ENCODE assay signal across 11 cellular contexts in genomic region chr5:141657937-141658545, GRCh38. TPM values are rescaled to one million over a fixed set of nuclear protein-coding genes. Genes with fewer than 3 reads are reported as not detected.
DNase-seq lines count a peak whose midpoint lies in the region; TF ChIP-seq lines count a peak whose summit lies in the region.
"Had no signal": no experiment of that assay in that cellular context is flagged by ENCODE, and none has a peak within 500 bp of the region (broad histone marks: within the 10 kb centered on the region; RNA-seq: fewer than 3 reads in every experiment).

No MANE protein-coding gene starts in this region.

- no peaks in the 10 kb centered on the region for H3K36me3 ChIP-seq in MM.1S (replicated peaks; ENCODE audit: insufficient read depth, low read length)
- peaks cover 0 to 8% (median 2%) of the 10 kb centered on the region in 4 donors for H3K36me3 ChIP-seq in sigmoid colon
- H3K36me3 ChIP-seq: thyroid gland had no signal

- no peak for TF ChIP-seq POLR2A in sigmoid colon (IDR thresholded peaks at IDR 0.05)

- H3K27ac ChIP-seq in MM.1S (ENCODE audit: low read length): no peak overlapping the region
- no peak overlapping the region for H3K27ac ChIP-seq in sigmoid colon
- H3K27ac ChIP-seq: thyroid gland had no signal

- H3K4me3 ChIP-seq in foreskin fibroblast (ENCODE audit: low read depth in 1 of 2, low read length in 2 of 2) (no peak overlapping the region), MM.1S (ENCODE audit: low read length) (no peak overlapping the region), sigmoid colon (no peak overlapping the region)
- H3K4me3 ChIP-seq: thyroid gland had no signal

- no peak overlapping the region for H3K4me2 ChIP-seq in MM.1S (ENCODE audit: low read depth, low read length)

- intact Hi-C loops in sigmoid colon (cut with DNase I): no loop called here

- no peaks in the 10 kb centered on the region for H3K4me1 ChIP-seq in MM.1S (ENCODE audit: low read length)
- H3K4me1 ChIP-seq in sigmoid colon: no peaks in the 10 kb centered on the region
- H3K4me1 ChIP-seq: thyroid gland had no signal

- no peaks in the 10 kb centered on the region for H3K9me3 ChIP-seq in MM.1S (replicated peaks; ENCODE audit: insufficient read depth, low read length)
- H3K9me3 ChIP-seq in sigmoid colon: no peaks in the 10 kb centered on the region
- H3K9me3 ChIP-seq: thyroid gland had no signal

- H2AFZ ChIP-seq in MM.1S (ENCODE audit: low read length): no peak overlapping the region

- H3F3A ChIP-seq in MM.1S (ENCODE audit: insufficient read depth, low read length): no peaks in the 10 kb centered on the region

- no peaks in the 10 kb centered on the region for H3K9me2 ChIP-seq in MM.1S (replicated peaks; ENCODE audit: insufficient read depth, low read length)

- TF ChIP-seq EP300 in sigmoid colon (IDR thresholded peaks at IDR 0.05): no peak

- peak; percentile 93 for DNase-seq in EH (ENCODE audit: low read depth)
- DNase-seq in H4 (ENCODE audit: low spot score): peak; percentile 55
- DNase-seq in NCI-H226: peak; percentile 61
- DNase-seq in foreskin fibroblast: peak; percentile 94
- DNase-seq in MM.1S: no peak
- DNase-seq in mesenteric fat pad (ENCODE audit: low spot score): no peak
- no peak for DNase-seq in sigmoid colon
- DNase-seq in ecto neural progenitor cell (ENCODE audit: low spot score): no peak
- DNase-seq: head of caudate nucleus, NCI-H1417, thyroid gland had no signal

- no peak overlapping the region for H3K9ac ChIP-seq in MM.1S (ENCODE audit: low read length)

- H3K27me3 ChIP-seq in MM.1S (replicated peaks; ENCODE audit: insufficient read depth, low read length): no peaks in the 10 kb centered on the region
- H3K27me3 ChIP-seq in sigmoid colon: no peaks in the 10 kb centered on the region
- H3K27me3 ChIP-seq: thyroid gland had no signal

- WGBS in sigmoid colon, 2 donors: 76 to 82% methylated on average over 8 of the region's 8 CpGs

- H3K79me2 ChIP-seq in MM.1S (ENCODE audit: low read length): no peaks in the 10 kb centered on the region

- TF ChIP-seq CTCF in foreskin fibroblast (IDR thresholded peaks at IDR 0.05; ENCODE audit: low read depth, low read length) (no peak), MM.1S (IDR thresholded peaks at IDR 0.05; ENCODE audit: low read length) (no peak), sigmoid colon (IDR thresholded peaks at IDR 0.05) (no peak)

- H4K20me1 ChIP-seq in MM.1S (ENCODE audit: insufficient read depth, low read length): no peaks in the 10 kb centered on the region

RNA-seq across cellular contexts. Expression of gene FCHSD1, which starts 6.8 kb away (rescaled TPM):
- total RNA-seq in H4 (2014; rRNA removed; shearing (Covaris generic)): 5.9 and 11.0 TPM in 2 replicates
- total RNA-seq in mesenteric fat pad (11.5 TPM), sigmoid colon (10 to 100 TPM; 12.1 to 31.3 (median 20.3) TPM)
- polyA plus RNA-seq in sigmoid colon: 10 to 100 TPM in 1 of 3 donors, 1 to 10 TPM in 2; 3.0 to 22.6 (median 4.4) TPM

RNA-seq across cellular contexts. Expression of gene RELL2, which starts 21.2 kb away (rescaled TPM):
- 4.5 and 8.4 TPM in 2 replicates for total RNA-seq in H4 (2014; rRNA removed; shearing (Covaris generic))
- total RNA-seq in mesenteric fat pad (1.5 TPM), sigmoid colon (1 to 10 TPM in 3 of 4 donors, under 1 TPM in 1; 0.99 to 6.1 (median 2.1) TPM)
- 10 to 100 TPM in 1 of 3 donors, 1 to 10 TPM in 2; 2.4 to 10.5 (median 3.5) TPM for polyA plus RNA-seq in sigmoid colon

RNA-seq across cellular contexts. Expression of gene HDAC3, which starts 21.4 kb away (rescaled TPM):
- total RNA-seq in H4 (2014; rRNA removed; shearing (Covaris generic)): 76.5 and 82.1 TPM in 2 replicates
- 39.3 TPM for total RNA-seq in mesenteric fat pad
- 10 to 100 TPM; 32.4 to 51.5 (median 38.2) TPM for total RNA-seq in sigmoid colon
- polyA plus RNA-seq in sigmoid colon: 10 to 100 TPM; 33.0 to 51.1 (median 37.7) TPM

RNA-seq across cellular contexts. Expression of gene ARAP3, which starts 24.0 kb away (rescaled TPM):
- 4.4 and 4.8 TPM in 2 replicates for total RNA-seq in H4 (2014; rRNA removed; shearing (Covaris generic))
- total RNA-seq in mesenteric fat pad (24.2 TPM), sigmoid colon (1 to 10 TPM; 3.3 to 7.8 (median 3.8) TPM)
- polyA plus RNA-seq in sigmoid colon: 1 to 10 TPM; 1.2 to 7.0 (median 2.4) TPM

RNA-seq across cellular contexts. Expression of gene DIAPH1, which starts 39.2 kb away (rescaled TPM):
- total RNA-seq in H4 (2014; rRNA removed; shearing (Covaris generic)): 24.3 and 40.7 TPM in 2 replicates
- total RNA-seq in mesenteric fat pad (49.5 TPM), sigmoid colon (10 to 100 TPM; 14.4 to 26.9 (median 19.8) TPM)
- 100 to 1,000 TPM in 1 of 3 donors, 10 to 100 TPM in 2; 54.1 to 105 (median 78.0) TPM for polyA plus RNA-seq in sigmoid colon

Comparison
In these comparisons a context has a peak if more than half of its experiments do, and no peak if none do; other contexts are left out.
1. DNase-seq: peak in EH (single experiment), H4 (single experiment), NCI-H226 (single experiment) and foreskin fibroblast (2 of 2); none in MM.1S (single experiment), mesenteric fat pad (single experiment), sigmoid colon (single experiment) and ecto neural progenitor cell (single experiment).